In genomic region chr12:5865397-5865796, GRCh38 we compare ENCODE assay signal across 20 cellular contexts.
"Had no signal": no experiment of that assay in that cellular context is flagged by ENCODE, and none has a peak within 500 bp of the region (broad histone marks: within the 10 kb centered on the region; RNA-seq: fewer than 3 reads in every experiment).

No MANE protein-coding gene starts in this region.

- H3K4me3 ChIP-seq: K562, SJCRH30 had no signal

- DNase-seq: Kasumi-1, MM.1S, NCI-H1092 treated with DMSO at 0.1 percent for 48 hours, NCI-H1436, NCI-H187, NCI-H2029, NCI-H2081 treated with DMSO at 0.1 percent for 48 hours, NCI-H2171, NCI-H226, NCI-H446, NCI-H510A, NCI-H524 treated with DMSO at 0.1 percent for 48 hours, NCI-H69, NCI-H774, SHP77 treated with DMSO at 0.1 percent for 48 hours, SJCRH30 had no signal

- H3K4me1 ChIP-seq: SJCRH30 had no signal

- H3K36me3 ChIP-seq: SJCRH30 had no signal

- H3K9me3 ChIP-seq: SJCRH30 had no signal

- H3K9ac ChIP-seq: KMS-11 had no signal

- H3K4me2 ChIP-seq: KMS-11 had no signal

- H3K27me3 ChIP-seq: SJCRH30 had no signal

- ATAC-seq: K562, SK-N-SH treated with all-trans-retinoic acid at 6 μM for 48 hours had no signal

- FAIRE-seq: K562 had no signal

- H3K27ac ChIP-seq: KMS-11, RWPE1, SJCRH30 had no signal
